In genomic region chr3:114400369-114400768, GRCh38 we compare ENCODE assay signal across 13 cellular contexts.
A peak's percentile ranks its signal among the peaks of the same experiment; 100 is the strongest.
DNase-seq lines count a peak whose midpoint lies in the region; ATAC-seq, FAIRE-seq and TF ChIP-seq lines count a peak whose summit lies in the region.
"Had no signal": no experiment of that assay in that cellular context is flagged by ENCODE, and none has a peak within 500 bp of the region (broad histone marks: within the 10 kb centered on the region; RNA-seq: fewer than 3 reads in every experiment).

No MANE protein-coding gene starts in this region.

- TF ChIP-seq POLR2A in IMR-90 (IDR thresholded peaks at IDR 0.05; ENCODE audit: low read depth, low read length) (no peak), H1 (IDR thresholded peaks at IDR 0.05; ENCODE audit: control extremely low read depth in 1 of 2, low read depth in 2 of 2, low read length in 2 of 2) (no peak)

- TF ChIP-seq CTCF in IMR-90 (conservative IDR thresholded peaks at IDR 0.05; ENCODE audit: low read depth, low read length) = no peak
- TF ChIP-seq CTCF in H1 (IDR thresholded peaks at IDR 0.05; ENCODE audit: control extremely low read depth in 1 of 3, insufficient read depth in 1 of 3, low read depth in 1 of 3, low read length in 3 of 3) = no peak
- no peak for TF ChIP-seq CTCF in smooth muscle cell (IDR thresholded peaks at IDR 0.05; ENCODE audit: borderline replicate concordance, insufficient read depth, poor library complexity, severe bottlenecking)

- H3K9me1 ChIP-seq in IMR-90 (ENCODE audit: insufficient read depth, low read length) = peaks cover 3% of the 10 kb centered on the region; the same call in 1 of the 2 replicates

- no peaks in the 10 kb centered on the region for H3K23me2 ChIP-seq in H1 (ENCODE audit: low read depth, low read length)

- POLR2A ChIA-PET in IMR-90 (lab: Charles Lee; ENCODE audit: unreplicated experiment) = interaction anchor here (0.7 kb wide), 1 partner anchor 570 kb away, joined by 8 read pairs; no protein-coding TSS in a partner anchor
- POLR2A ChIA-PET in H1 (lab: Charles Lee; ENCODE audit: partially characterized antibody) = no interaction called here

- H2BK15ac ChIP-seq in IMR-90 (ENCODE audit: low read depth, low read length) (no peak overlapping the region), H1 (ENCODE audit: low read length) (no peak overlapping the region), mesenchymal stem cell (ENCODE audit: low read depth, poor library complexity, severe bottlenecking) (no peak overlapping the region)

- H3K4me1 ChIP-seq in IMR-90 (ENCODE audit: control insufficient read depth, insufficient read depth, low read length) (peaks cover 4% of the 10 kb centered on the region), H1 (replicated peaks in 1 of 4; ENCODE audit: control insufficient read depth in 3 of 4, insufficient read depth in 4 of 4, low read length in 3 of 4) (no peaks in the 10 kb centered on the region; a peak in 1 of 7 replicates), mesenchymal stem cell (ENCODE audit: control insufficient read depth, insufficient read depth, low read depth, low read length) (peaks cover 5% of the 10 kb centered on the region), smooth muscle cell (ENCODE audit: low read depth) (no peaks in the 10 kb centered on the region)

- dilution Hi-C loops in IMR-90 (cut with HindIII; ENCODE audit: low sequenced_read_pairs, unreplicated experiment) = no loop called here

- H2AFZ ChIP-seq in IMR-90 (replicated peaks; ENCODE audit: low read length, poor library complexity) (no peak overlapping the region), H1 (ENCODE audit: low read length) (peak overlapping the region; percentile 27; the same call in 1 of the 2 replicates), mesenchymal stem cell (ENCODE audit: low read depth, low read length) (no peak overlapping the region), smooth muscle cell (ENCODE audit: low read depth) (no peak overlapping the region)

- no peaks in the 10 kb centered on the region for H4K20me1 ChIP-seq in IMR-90 (ENCODE audit: insufficient read depth, low read length)
- no peaks in the 10 kb centered on the region for H4K20me1 ChIP-seq in H1 (replicated peaks in 1 of 2; ENCODE audit: control insufficient read depth in 1 of 2, insufficient read depth in 2 of 2, low read length in 2 of 2)
- H4K20me1 ChIP-seq in smooth muscle cell (ENCODE audit: low read depth) = no peaks in the 10 kb centered on the region

- FAIRE-seq in H1 (lab: Jason Lieb, UNC) = no peak

- H3K79me2 ChIP-seq in H1 (ENCODE audit: control insufficient read depth in 1 of 2, insufficient read depth in 2 of 2, low read length in 2 of 2) (no peaks in the 10 kb centered on the region), smooth muscle cell (ENCODE audit: low read depth) (no peaks in the 10 kb centered on the region)

- CTCF ChIA-PET in IMR-90 (lab: Yijun Ruan, JAX) (interaction anchor here (1.2 to 1.3 kb wide), 3 partner anchors 9 to 19 kb away, joined by 4 to 7 read pairs (median 6); no protein-coding TSS in a partner anchor), H1 (lab: Charles Lee; ENCODE audit: partially characterized antibody) (interaction anchor here (0.6 to 5.6 kb wide), 6 partner anchors 9 to 110 kb away, joined by 3 to 44 read pairs (median 5); no protein-coding TSS in a partner anchor)

- H3K9ac ChIP-seq in IMR-90 (ENCODE audit: low read depth, low read length) = no peak overlapping the region
- no peak overlapping the region for H3K9ac ChIP-seq in H1 (replicated peaks in 1 of 4; ENCODE audit: extremely low read depth in 1 of 4, low read depth in 3 of 4, low read length in 3 of 4)
- H3K9ac ChIP-seq in mesenchymal stem cell (ENCODE audit: low read length) = peak overlapping the region; percentile 70
- peak overlapping the region; percentile 86 for H3K9ac ChIP-seq in smooth muscle cell (ENCODE audit: low read depth)

- H4K5ac ChIP-seq in IMR-90 (ENCODE audit: low read depth, low read length) = no peak overlapping the region
- H4K5ac ChIP-seq in H1 (ENCODE audit: insufficient read length, low read depth, low read length) = no peak overlapping the region

- H3F3A ChIP-seq in smooth muscle cell (ENCODE audit: low read depth) = no peaks in the 10 kb centered on the region

- DNase-seq in IMR-90 (no peak), H1 (ENCODE audit: low read depth in 1 of 2, low spot score in 2 of 2) (no peak), mesenchymal stem cell (no peak), smooth muscle cell (lab: John Stamatoyannopoulos, UW; ENCODE audit: unreplicated experiment) (no peak), HuH-7 (ENCODE audit: low spot score) (no peak), NCI-H1417 treated with DMSO at 0.1 percent for 48 hours (lab: John Stamatoyannopoulos, UW) (no peak)
- DNase-seq in activated CD8-positive, alpha-beta memory T cell treated with anti-CD3 and anti-CD28 coated beads, Interleukin-2, amount 50 U/mL, for 4 hours = no peak
- DNase-seq: activated naive CD4-positive, alpha-beta T cell treated with anti-CD3 and anti-CD28 coated beads for 36 hours; HFFc6; MV-4-11; SHP77 treated with DMSO at 0.1 percent for 48 hours had no signal

- no peaks in the 10 kb centered on the region for H3K27me3 ChIP-seq in IMR-90 (ENCODE audit: control insufficient read depth, insufficient read depth, low read length)
- no peaks in the 10 kb centered on the region for H3K27me3 ChIP-seq in H1 (replicated peaks in 1 of 4; ENCODE audit: control insufficient read depth in 3 of 4, extremely low read depth in 1 of 4, insufficient read depth in 3 of 4, low read length in 3 of 4)
- H3K27me3 ChIP-seq in mesenchymal stem cell (ENCODE audit: control insufficient read depth in 1 of 2, insufficient read depth in 1 of 2, low read length in 2 of 2) = no peaks in the 10 kb centered on the region
- H3K27me3 ChIP-seq in smooth muscle cell (ENCODE audit: low read depth) = no peaks in the 10 kb centered on the region

- no peak overlapping the region for H3K56ac ChIP-seq in IMR-90 (ENCODE audit: extremely low read depth, insufficient read depth, low read length)
- H3K56ac ChIP-seq in H1 (replicated peaks; ENCODE audit: insufficient read length, low read depth, low read length) = no peak overlapping the region

- BruUV-seq in IMR-90 (replicated peaks; lab: Mats Ljungman, UMichigan) = no TSS peak

- H3K4me3 ChIP-seq in IMR-90 (ENCODE audit: insufficient read depth, low read depth, low read length) = no peak overlapping the region
- no peak overlapping the region for H3K4me3 ChIP-seq in H1 (ENCODE audit: extremely low read depth in 1 of 4, insufficient read depth in 2 of 4, low read depth in 3 of 4, low read length in 4 of 4)
- peak overlapping the region in 1 of 2 experiments; percentile 66 for H3K4me3 ChIP-seq in mesenchymal stem cell (ENCODE audit: insufficient read depth in 1 of 2, low read depth in 1 of 2, low read length in 2 of 2)
- H3K4me3 ChIP-seq in smooth muscle cell = no peak overlapping the region

- H3K14ac ChIP-seq in IMR-90 (replicated peaks; ENCODE audit: low read depth, low read length) (0 out of 2 replicates have a peak overlapping the region, but pooled peaks have one; percentile 28), H1 (ENCODE audit: insufficient read length) (no peak overlapping the region), mesenchymal stem cell (ENCODE audit: low read length in 2 of 2) (no peak overlapping the region)

- no peak overlapping the region for H3K4me2 ChIP-seq in IMR-90 (ENCODE audit: low read depth, low read length)
- no peak overlapping the region for H3K4me2 ChIP-seq in H1 (ENCODE audit: insufficient read depth in 1 of 2, low read depth in 2 of 2, low read length in 2 of 2)
- no peak overlapping the region for H3K4me2 ChIP-seq in mesenchymal stem cell (ENCODE audit: low read length, poor library complexity, severe bottlenecking)
- H3K4me2 ChIP-seq in smooth muscle cell = peak overlapping the region; percentile 68

- ATAC-seq in IMR-90 (ENCODE audit: low read depth) (no peak), HG02678 (IDR thresholded peaks at IDR 0.05; ENCODE audit: unreplicated experiment) (no peak)
- ATAC-seq: activated CD4-positive, CD25-positive, alpha-beta regulatory T cell treated with anti-CD3 and anti-CD28 coated beads, Interleukin-2, amount 50 U/mL, for 24 hours had no signal

- H3K36me3 ChIP-seq in IMR-90 (ENCODE audit: control insufficient read depth, insufficient read depth, low read length) (no peaks in the 10 kb centered on the region), H1 (ENCODE audit: control insufficient read depth in 2 of 4, insufficient read depth in 4 of 4, low read length in 3 of 4) (no peaks in the 10 kb centered on the region), mesenchymal stem cell (ENCODE audit: control insufficient read depth in 1 of 2, insufficient read depth in 2 of 2, low read depth in 1 of 2, low read length in 2 of 2) (no peaks in the 10 kb centered on the region), smooth muscle cell (ENCODE audit: low read depth) (no peaks in the 10 kb centered on the region)

- H2BK20ac ChIP-seq in IMR-90 (ENCODE audit: low read depth, low read length) (no peak overlapping the region), H1 (ENCODE audit: low read length) (0 out of 2 replicates have a peak overlapping the region, but pooled peaks have one; percentile 55)

- H3K23ac ChIP-seq in IMR-90 (ENCODE audit: low read depth, low read length) = no peak overlapping the region
- H3K23ac ChIP-seq in H1 (ENCODE audit: insufficient read length) = no peak overlapping the region
- no peak overlapping the region for H3K23ac ChIP-seq in mesenchymal stem cell (ENCODE audit: low read length in 2 of 2)

- H2BK5ac ChIP-seq in IMR-90 (ENCODE audit: low read depth, low read length, poor library complexity, severe bottlenecking) = no peak overlapping the region
- H2BK5ac ChIP-seq in H1 (ENCODE audit: low read depth, low read length) = no peak overlapping the region
- no peak overlapping the region for H2BK5ac ChIP-seq in mesenchymal stem cell (ENCODE audit: low read depth, low read length, poor library complexity, severe bottlenecking)

- H3K9me3 ChIP-seq in IMR-90 (ENCODE audit: control insufficient read depth, insufficient read depth, low read length) = no peaks in the 10 kb centered on the region
- H3K9me3 ChIP-seq in H1 (ENCODE audit: insufficient read depth in 2 of 2, low read depth in 1 of 2, low read length in 1 of 2) = no peaks in the 10 kb centered on the region
- no peaks in the 10 kb centered on the region for H3K9me3 ChIP-seq in mesenchymal stem cell (ENCODE audit: control insufficient read depth, low read length)
- no peaks in the 10 kb centered on the region for H3K9me3 ChIP-seq in smooth muscle cell (replicated peaks; ENCODE audit: low read depth)

- peak overlapping the region in 1 of 2 experiments; percentile 11; a peak in 1 of 4 replicates for H4K8ac ChIP-seq in IMR-90 (ENCODE audit: low read depth in 2 of 2, low read length in 2 of 2)
- no peak overlapping the region for H4K8ac ChIP-seq in H1 (ENCODE audit: extremely low read depth, insufficient read depth, low read length)
- no peak overlapping the region for H4K8ac ChIP-seq in mesenchymal stem cell (ENCODE audit: low read length)

- H2BK12ac ChIP-seq in H1 (ENCODE audit: low read depth, low read length) = no peak overlapping the region
- no peak overlapping the region for H2BK12ac ChIP-seq in mesenchymal stem cell (ENCODE audit: low read length in 2 of 2)

- intact Hi-C loops in IMR-90 (cut with micrococcal nuclease) = no loop called here

- no peak for TF ChIP-seq EP300 in H1 (IDR thresholded peaks at IDR 0.05; ENCODE audit: borderline replicate concordance in 1 of 2, low read depth in 2 of 2, low read length in 2 of 2)

- no CpG with 5 or more reads among the region's 4 CpGs for WGBS in IMR-90 (ENCODE audit: extremely low coverage in 2 of 2, insufficient read length in 1 of 2), 2 experiments
- 90% methylated on average over 4 of the region's 4 CpGs; no CpG with 5 or more reads in 1 of the 2 experiments for WGBS in H1 (ENCODE audit: extremely low coverage in 1 of 2, insufficient coverage in 1 of 2, insufficient read length in 1 of 2, insufficient replicate concordance in 2 of 2, low coverage in 1 of 2, low lambda C conversion rate in 2 of 2, missing lambda C conversion rate in 1 of 2), 2 experiments
- 88% methylated on average over 4 of the region's 4 CpGs for WGBS in mesenchymal stem cell
- WGBS in smooth muscle cell (ENCODE audit: low lambda C conversion rate) = 75% methylated on average over 4 of the region's 4 CpGs

- peak overlapping the region; percentile 48; the same call in 1 of the 2 replicates for H2AK5ac ChIP-seq in IMR-90 (ENCODE audit: low read depth, low read length)
- no peak overlapping the region for H2AK5ac ChIP-seq in H1 (ENCODE audit: low read depth, low read length)
- H2AK5ac ChIP-seq in mesenchymal stem cell (ENCODE audit: low read length, severe bottlenecking) = no peak overlapping the region

- no peak overlapping the region for H3K27ac ChIP-seq in IMR-90 (ENCODE audit: insufficient read depth, low read length)
- H3K27ac ChIP-seq in H1 (ENCODE audit: low read depth, low read length) = no peak overlapping the region
- H3K27ac ChIP-seq in mesenchymal stem cell (ENCODE audit: low read length, poor library complexity, severe bottlenecking) = no peak overlapping the region
- H3K27ac ChIP-seq in smooth muscle cell (ENCODE audit: low read depth) = peak overlapping the region; percentile 94

- peaks cover 8 to 16% of the 10 kb centered on the region in 2 experiments for H3K79me1 ChIP-seq in IMR-90 (ENCODE audit: low read depth in 1 of 2, low read length in 2 of 2)
- H3K79me1 ChIP-seq in H1 (ENCODE audit: low read depth, low read length) = no peaks in the 10 kb centered on the region
- peaks cover 22% of the 10 kb centered on the region for H3K79me1 ChIP-seq in mesenchymal stem cell (replicated peaks; ENCODE audit: low read length, poor library complexity, severe bottlenecking)

- H3K4ac ChIP-seq in IMR-90 (ENCODE audit: low read depth, low read length) = no peak overlapping the region
- no peak overlapping the region for H3K4ac ChIP-seq in H1 (replicated peaks; ENCODE audit: insufficient read length, low read depth, low read length)
- H3K4ac ChIP-seq in mesenchymal stem cell (ENCODE audit: low read depth in 1 of 2, low read length in 2 of 2) = no peak overlapping the region

- H2AK9ac ChIP-seq in IMR-90 (replicated peaks; ENCODE audit: low read depth, low read length, poor library complexity) = no peak overlapping the region

- H3K18ac ChIP-seq in IMR-90 (ENCODE audit: low read depth, low read length) = no peak overlapping the region
- H3K18ac ChIP-seq in H1 (ENCODE audit: extremely low read depth, low read length) = no peak overlapping the region
- H3K18ac ChIP-seq in mesenchymal stem cell (ENCODE audit: low read depth in 1 of 2, low read length in 2 of 2) = no peak overlapping the region

- in situ Hi-C loops in IMR-90 (cut with MboI; ENCODE audit: low sequenced_read_pairs) = no loop called here

- no peak overlapping the region for H2BK120ac ChIP-seq in IMR-90 (ENCODE audit: low read depth, low read length)
- H2BK120ac ChIP-seq in H1 (replicated peaks; ENCODE audit: low read depth, low read length) = no peak overlapping the region
- H2BK120ac ChIP-seq in mesenchymal stem cell (ENCODE audit: low read depth, low read length) = no peak overlapping the region

- H4K91ac ChIP-seq in IMR-90 (ENCODE audit: insufficient read depth, low read depth, low read length) = no peak overlapping the region
- no peak overlapping the region for H4K91ac ChIP-seq in H1 (replicated peaks; ENCODE audit: insufficient read length, low read length)
- no peak overlapping the region for H4K91ac ChIP-seq in mesenchymal stem cell (ENCODE audit: low read length)

- TF ChIP-seq RAD21 in IMR-90 (IDR thresholded peaks at IDR 0.05; ENCODE audit: low read length) (no peak), H1 (IDR thresholded peaks at IDR 0.05 in 1 of 2, conservative IDR thresholded peaks at IDR 0.05 in 1 of 2; ENCODE audit: low read depth in 2 of 2, low read length in 2 of 2) (no peak)

Comparison
In these comparisons a context has a peak if more than half of its experiments do, and no peak if none do; other contexts are left out.
1. H3K9ac ChIP-seq: peak in mesenchymal stem cell (single experiment) and smooth muscle cell (single experiment); none in IMR-90 (single experiment) and H1 (0 of 4).